9 cellular contexts compared by ENCODE assay signal in genomic region chr14:68824517-68825347, GRCh38. TPM values are rescaled to one million over a fixed set of nuclear protein-coding genes. Genes with fewer than 3 reads are reported as not detected.
DNase-seq lines count a peak whose midpoint lies in the region; ATAC-seq, FAIRE-seq and TF ChIP-seq lines count a peak whose summit lies in the region.
"Had no signal": no experiment of that assay in that cellular context is flagged by ENCODE, and none has a peak within 500 bp of the region (broad histone marks: within the 10 kb centered on the region; RNA-seq: fewer than 3 reads in every experiment).

No MANE protein-coding gene starts in this region.

- peaks cover 0 to 14% (median 3%) of the 10 kb centered on the region in 12 donors for H3K4me1 ChIP-seq in heart left ventricle

- CTCF ChIA-PET in AG04450 (lab: Charles Lee), result interaction anchor here (0.6 to 5.8 kb wide), 20 partner anchors 8 to 989 kb away, joined by 3 to 34 read pairs (median 3); no protein-coding TSS in a partner anchor
- CTCF ChIA-PET in activated naive CD4-positive, alpha-beta T cell treated with anti-CD3 and anti-CD28 coated beads, Interleukin-2, amount 10 ng/mL, durations not matched to agents 7 days and 5 days (lab: Charles Lee), result interaction anchor here (0.7 to 6.4 kb wide), 10 partner anchors 7 to 1127 kb away, joined by 3 to 48 read pairs (median 4); no protein-coding TSS in a partner anchor

- H3K27me3 ChIP-seq in AG04450 (ENCODE audit: control insufficient read depth, insufficient read depth, low read length) (no peaks in the 10 kb centered on the region), heart left ventricle (no peaks in the 10 kb centered on the region)

- no peaks in the 10 kb centered on the region; the same call in 1 of the 2 replicates for H3K9me3 ChIP-seq in AG04450 (ENCODE audit: control insufficient read depth, insufficient read depth, low read length)
- H3K9me3 ChIP-seq in heart left ventricle, result no peaks in the 10 kb centered on the region

- intact Hi-C loops in heart left ventricle (cut with DNase I), result loop anchor here in 5 of 10 donors (5.0 to 10.0 kb wide), 3 partner anchors 942 to 990 kb away; no protein-coding TSS in a partner anchor

- peak; percentile 90 for TF ChIP-seq CTCF in AG04450 (IDR thresholded peaks at IDR 0.05; ENCODE audit: low read depth, low read length)
- TF ChIP-seq CTCF in heart left ventricle (IDR thresholded peaks at IDR 0.05), result peak; percentile 79 to 97 (median 90)
- TF ChIP-seq CTCF in progenitor cell of endocrine pancreas (IDR thresholded peaks at IDR 0.05; ENCODE audit: unreplicated experiment), result peak; percentile 79

- DNase-seq in AG04450 (ENCODE audit: low read depth, low spot score), result no peak
- peak; percentile 13 for DNase-seq in NCI-H446 treated with DMSO at 0.1 percent for 48 hours (lab: John Stamatoyannopoulos, UW)
- DNase-seq in activated naive CD4-positive, alpha-beta T cell treated with anti-CD3 and anti-CD28 coated beads, Interleukin-2, amount 10 ng/mL, durations not matched to agents 7 days and 5 days, result peak; percentile 48
- peak; percentile 81 to 92 (median 89) for DNase-seq in heart left ventricle
- DNase-seq in progenitor cell of endocrine pancreas (ENCODE audit: low spot score, unreplicated experiment), result peak; percentile 64
- no peak for DNase-seq in effector CD4-positive, alpha-beta T cell

- H3K4me3 Mint-ChIP-seq in activated naive CD4-positive, alpha-beta T cell treated with anti-CD3 and anti-CD28 coated beads, Interleukin-2, amount 10 ng/mL, durations not matched to agents 7 days and 5 days, result no peak overlapping the region
- no peak overlapping the region for H3K4me3 Mint-ChIP-seq in progenitor cell of endocrine pancreas (ENCODE audit: low read depth)

- peaks cover 6% of the 10 kb centered on the region for H3K27me3 Mint-ChIP-seq in activated naive CD4-positive, alpha-beta T cell treated with anti-CD3 and anti-CD28 coated beads, Interleukin-2, amount 10 ng/mL, durations not matched to agents 7 days and 5 days
- no peaks in the 10 kb centered on the region for H3K27me3 Mint-ChIP-seq in progenitor cell of endocrine pancreas
- H3K27me3 Mint-ChIP-seq: IgD-negative memory B cell had no signal

- TF ChIP-seq POLR2A in heart left ventricle (IDR thresholded peaks at IDR 0.05), result no peak

- POLR2A ChIA-PET in AG04450 (lab: Yijun Ruan, JAX), result interaction anchor here (0.5 to 1.1 kb wide), 2 partner anchors 32 to 35 kb away, joined by 3 to 10 read pairs; partner anchors contain the start of gene ZFP36L1

- FAIRE-seq in G401.6 (lab: Jason Lieb, UNC), result peak; percentile 73

- ATAC-seq in heart left ventricle (peak; percentile 93 to 96 (median 95)), GM21723 (IDR thresholded peaks at IDR 0.05; ENCODE audit: unreplicated experiment) (no peak)

- H3K9me3 Mint-ChIP-seq in activated naive CD4-positive, alpha-beta T cell treated with anti-CD3 and anti-CD28 coated beads, Interleukin-2, amount 10 ng/mL, durations not matched to agents 7 days and 5 days, result no peaks in the 10 kb centered on the region
- no peaks in the 10 kb centered on the region for H3K9me3 Mint-ChIP-seq in progenitor cell of endocrine pancreas (ENCODE audit: low read depth)
- H3K9me3 Mint-ChIP-seq: IgD-negative memory B cell had no signal

- H3K4me1 Mint-ChIP-seq in activated naive CD4-positive, alpha-beta T cell treated with anti-CD3 and anti-CD28 coated beads, Interleukin-2, amount 10 ng/mL, durations not matched to agents 7 days and 5 days, result peaks cover 28% of the 10 kb centered on the region
- H3K4me1 Mint-ChIP-seq in progenitor cell of endocrine pancreas (ENCODE audit: low read depth), result peaks cover 29% of the 10 kb centered on the region

- 13 to 30% (median 20%) methylated on average over 6 to 11 of the region's 11 CpGs for WGBS in heart left ventricle, 4 donors

- H3K27ac ChIP-seq in AG04450 (ENCODE audit: low read depth, low read length) (no peak overlapping the region), heart left ventricle (no peak overlapping the region)

- no peaks in the 10 kb centered on the region for H3K36me3 ChIP-seq in heart left ventricle

- H3K36me3 Mint-ChIP-seq in activated naive CD4-positive, alpha-beta T cell treated with anti-CD3 and anti-CD28 coated beads, Interleukin-2, amount 10 ng/mL, durations not matched to agents 7 days and 5 days, result no peaks in the 10 kb centered on the region
- no peaks in the 10 kb centered on the region for H3K36me3 Mint-ChIP-seq in progenitor cell of endocrine pancreas (ENCODE audit: insufficient read depth)
- H3K36me3 Mint-ChIP-seq: IgD-negative memory B cell had no signal

- no peak overlapping the region for H3K27ac Mint-ChIP-seq in activated naive CD4-positive, alpha-beta T cell treated with anti-CD3 and anti-CD28 coated beads, Interleukin-2, amount 10 ng/mL, durations not matched to agents 7 days and 5 days
- no peak overlapping the region for H3K27ac Mint-ChIP-seq in progenitor cell of endocrine pancreas

- no peak overlapping the region for H3K4me3 ChIP-seq in AG04450 (ENCODE audit: low read depth, low read length)
- peak overlapping the region in 2 of 12 donors; percentile 22 to 23 for H3K4me3 ChIP-seq in heart left ventricle

RNA-seq across cellular contexts. Expression of gene ZFP36L1, which starts 31.9 kb away (rescaled TPM):
- polyA plus RNA-seq in AG04450 (2011; rRNA removed) (54.4 and 61.5 TPM in 2 replicates), heart left ventricle (10 to 100 TPM; 21.2 to 84.5 TPM)
- 38.4 and 48.0 TPM in 2 replicates for polyA minus RNA-seq in AG04450 (2011; rRNA and poly(A)+ RNA removed)
- total RNA-seq in heart left ventricle (100 to 1,000 TPM in 3 of 9 donors, 10 to 100 TPM in 6; 47.8 to 183 (median 68.9) TPM), progenitor cell of endocrine pancreas (325 and 368 TPM in 2 replicates)

Comparison
In these comparisons a context has a peak if more than half of its experiments do, and no peak if none do; other contexts are left out.
1. DNase-seq: peak in NCI-H446 treated with DMSO at 0.1 percent for 48 hours (single experiment), activated naive CD4-positive, alpha-beta T cell treated with anti-CD3 and anti-CD28 coated beads, Interleukin-2, amount 10 ng/mL, durations not matched to agents 7 days and 5 days (single experiment), heart left ventricle (5 of 5) and progenitor cell of endocrine pancreas (single experiment); none in AG04450 (single experiment) and effector CD4-positive, alpha-beta T cell (single experiment).
2. Peak in every context shown above with its lines, with median percentiles within 50 percentile points of each other: CTCF ChIP-seq.